ENCODE assay signal across 8 cellular contexts in the genomic region with DNA sequence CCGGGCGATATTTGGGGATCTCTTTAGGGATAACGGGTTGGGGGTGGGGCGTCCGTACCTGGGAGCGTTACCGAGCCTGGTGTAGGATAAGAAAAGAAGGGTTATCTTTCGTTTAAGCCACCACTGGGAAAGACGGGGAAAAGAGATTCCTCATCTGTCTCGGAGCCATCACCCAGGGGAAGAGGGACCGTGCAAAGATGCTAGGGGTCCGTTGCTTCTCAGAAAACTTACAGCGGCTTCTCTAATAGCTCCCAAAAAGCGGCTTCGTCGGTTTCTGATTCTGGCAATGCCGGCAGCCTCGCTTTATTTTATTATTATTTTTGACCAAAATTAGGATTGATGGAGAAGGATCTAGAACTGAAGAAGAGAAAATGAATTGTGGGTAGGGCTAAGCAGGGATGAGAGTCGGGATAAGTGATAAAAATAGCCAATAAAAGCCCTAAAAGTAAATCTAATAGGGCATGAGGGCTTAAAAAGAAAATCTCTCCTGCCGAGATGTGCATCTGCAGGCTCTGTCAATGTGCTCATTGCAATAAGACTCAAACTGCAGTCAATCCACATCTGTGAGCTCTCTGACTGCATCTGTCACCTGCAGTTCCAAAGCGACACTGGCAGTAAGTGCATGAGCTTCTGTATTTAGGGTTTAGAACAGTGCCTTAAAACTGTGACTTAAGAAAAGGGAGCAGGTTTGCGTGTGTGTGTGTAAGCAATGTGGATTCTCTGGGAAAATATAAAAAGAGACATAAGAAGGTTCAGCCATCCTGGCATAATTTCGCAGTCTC. TPM values are rescaled to one million over a fixed set of nuclear protein-coding genes. Genes with fewer than 3 reads are reported as not detected.
DNase-seq lines count a peak whose midpoint lies in the region; ATAC-seq, FAIRE-seq and TF ChIP-seq lines count a peak whose summit lies in the region.

No MANE protein-coding gene starts in this region.

- BruUV-seq in A673 (replicated peaks; lab: Mats Ljungman, UMichigan) = TSS peak; percentile 30

- peak overlapping the region; percentile 94 for H3K4me3 Mint-ChIP-seq in astrocyte (ENCODE audit: unreplicated experiment)

- POLR2A ChIA-PET in A673 (lab: Charles Lee; ENCODE audit: low non-redundant PET) = interaction anchor here (0.6 kb wide), 1 partner anchor 15 kb away, joined by 3 read pairs; no protein-coding TSS in a partner anchor

- H3K27me3 ChIP-seq in A673 (replicated peaks; ENCODE audit: insufficient read depth, low read depth, low read length, poor library complexity) = peaks cover 1% of the 10 kb centered on the region
- H3K27me3 ChIP-seq in HL-60 (ENCODE audit: insufficient read depth, poor library complexity, severe bottlenecking) = no peaks in the 10 kb centered on the region
- H3K27me3 ChIP-seq in astrocyte (ENCODE audit: insufficient read depth, low read length) = no peaks in the 10 kb centered on the region
- H3K27me3 ChIP-seq in lower lobe of right lung (ENCODE audit: low read depth) = no peaks in the 10 kb centered on the region
- H3K27me3 ChIP-seq in uterus = no peaks in the 10 kb centered on the region

- CTCF ChIA-PET in A673 (lab: Charles Lee) = interaction anchor here (1.3 kb wide), 1 partner anchor 110 kb away, joined by 3 read pairs; no protein-coding TSS in a partner anchor

- H3K9me3 ChIP-seq in A673 (ENCODE audit: low read depth, low read length, poor library complexity, severe bottlenecking) = no peaks in the 10 kb centered on the region
- no peaks in the 10 kb centered on the region for H3K9me3 ChIP-seq in astrocyte (ENCODE audit: insufficient read depth, low read depth, low read length)
- H3K9me3 ChIP-seq in lower lobe of right lung = no peaks in the 10 kb centered on the region
- H3K9me3 ChIP-seq in uterus = no peaks in the 10 kb centered on the region

- H3K4me1 Mint-ChIP-seq in astrocyte (ENCODE audit: low read depth, unreplicated experiment) = peaks cover 18% of the 10 kb centered on the region

- peaks cover 58% of the 10 kb centered on the region for H3K79me2 ChIP-seq in astrocyte (ENCODE audit: insufficient read depth, low read length)

- peak overlapping the region; percentile 98 for H3K4me2 ChIP-seq in astrocyte (ENCODE audit: low read length)

- no peak for ATAC-seq in lower lobe of right lung
- ATAC-seq in HG02981 (IDR thresholded peaks at IDR 0.05; ENCODE audit: unreplicated experiment) = no peak

- H3K27ac Mint-ChIP-seq in astrocyte (ENCODE audit: unreplicated experiment) = peak overlapping the region; percentile 72

- TF ChIP-seq POLR2A in uterus (IDR thresholded peaks at IDR 0.05) = no peak

- peak overlapping the region; percentile 89 for H3K9ac ChIP-seq in astrocyte (ENCODE audit: low read length)

- H3K27me3 Mint-ChIP-seq in astrocyte (ENCODE audit: low read depth, unreplicated experiment) = no peaks in the 10 kb centered on the region

- H4K20me1 ChIP-seq in astrocyte (ENCODE audit: insufficient read depth, low read length) = peaks cover 46% of the 10 kb centered on the region

- FAIRE-seq in astrocyte (lab: Jason Lieb, UNC) = no peak

- intact Hi-C loops in A673 (cut with micrococcal nuclease; ENCODE audit: unreplicated experiment) = no loop called here
- intact Hi-C loops in lower lobe of right lung (cut with DNase I) = no loop called here
- intact Hi-C loops in uterus (cut with DNase I; ENCODE audit: low total_unique reads) = no loop called here

- H3K27ac ChIP-seq in A673 (ENCODE audit: low read depth, low read length, poor library complexity, severe bottlenecking) (peak overlapping the region; percentile 64), HL-60 (replicated peaks) (peak overlapping the region; percentile 77), astrocyte (ENCODE audit: low read depth, low read length) (peak overlapping the region; percentile 91), lower lobe of right lung (peak overlapping the region; percentile 92), uterus (peak overlapping the region; percentile 96 to 98)

- H3K9me3 Mint-ChIP-seq in astrocyte (ENCODE audit: unreplicated experiment) = no peaks in the 10 kb centered on the region

- TF ChIP-seq CTCF in A673 (conservative IDR thresholded peaks at IDR 0.05; ENCODE audit: low read depth, low read length) (no peak), HL-60 (IDR thresholded peaks at IDR 0.05; ENCODE audit: insufficient read depth, low read length) (no peak), astrocyte (IDR thresholded peaks at IDR 0.05; ENCODE audit: insufficient read depth, low read depth, low read length) (no peak), lower lobe of right lung (IDR thresholded peaks at IDR 0.05) (no peak), uterus (IDR thresholded peaks at IDR 0.05) (no peak)

- H3K36me3 Mint-ChIP-seq in astrocyte (ENCODE audit: low read depth, unreplicated experiment) = no peaks in the 10 kb centered on the region

- H3K4me1 ChIP-seq in A673 (ENCODE audit: insufficient read depth, low read length, poor library complexity, severe bottlenecking) = peaks cover 15% of the 10 kb centered on the region
- peaks cover 19% of the 10 kb centered on the region for H3K4me1 ChIP-seq in astrocyte (ENCODE audit: insufficient read depth, low read length)
- H3K4me1 ChIP-seq in lower lobe of right lung = peaks cover 36% of the 10 kb centered on the region
- peaks cover 0 to 3% of the 10 kb centered on the region in 2 donors for H3K4me1 ChIP-seq in uterus

- H3K36me3 ChIP-seq in A673 (ENCODE audit: insufficient read depth, low read length, poor library complexity, severe bottlenecking) = no peaks in the 10 kb centered on the region
- no peaks in the 10 kb centered on the region for H3K36me3 ChIP-seq in astrocyte (ENCODE audit: insufficient read depth, low read length)
- no peaks in the 10 kb centered on the region for H3K36me3 ChIP-seq in lower lobe of right lung
- H3K36me3 ChIP-seq in uterus = no peaks in the 10 kb centered on the region

- peak overlapping the region; percentile 93 for H3K4me3 ChIP-seq in A673 (ENCODE audit: low read depth, low read length, poor library complexity, severe bottlenecking)
- H3K4me3 ChIP-seq in HL-60 (replicated peaks; ENCODE audit: insufficient read depth, low read length) = peak overlapping the region; percentile 97
- peak overlapping the region; percentile 83 for H3K4me3 ChIP-seq in astrocyte (ENCODE audit: insufficient read depth, low read depth, low read length)
- H3K4me3 ChIP-seq in lower lobe of right lung = peak overlapping the region; percentile 86
- peak overlapping the region; percentile 93 to 98 for H3K4me3 ChIP-seq in uterus

- peak overlapping the region; percentile 85 for H2AFZ ChIP-seq in astrocyte (ENCODE audit: low read depth, low read length)

- no peak for DNase-seq in A673 (ENCODE audit: low spot score)
- DNase-seq in HL-60 (ENCODE audit: low read depth in 1 of 2, low spot score in 1 of 2) = no peak
- DNase-seq in astrocyte (ENCODE audit: low read depth) = no peak
- no peak for DNase-seq in lower lobe of right lung
- peak in 1 of 2 donors; percentile 23 for DNase-seq in uterus
- DNase-seq in DMS114 treated with DMSO at 0.1 percent for 48 hours (lab: John Stamatoyannopoulos, UW; ENCODE audit: unreplicated experiment) = no peak
- no peak for DNase-seq in stimulated activated CD4-positive, alpha-beta T cell treated with anti-CD3 and anti-CD28 coated beads, Interleukin-4, amount 100 ng/mL, for 24 hours

RNA-seq across cellular contexts. Expression of gene TBPL1, which starts 0.8 kb away (rescaled TPM):
- total RNA-seq in A673 (2021) = 35.3 and 46.3 TPM in 2 replicates
- total RNA-seq in astrocyte = 53.4 and 54.0 TPM in 2 replicates
- total RNA-seq in lower lobe of right lung = 21.1 TPM
- 10 to 100 TPM in 3 of 4 donors, 1 to 10 TPM in 1; 4.4 to 30.6 (median 19.7) TPM for total RNA-seq in uterus
